15 cellular contexts compared by ENCODE assay signal in genomic region chr9:96448546-96449170, GRCh38. TPM values are rescaled to one million over a fixed set of nuclear protein-coding genes. Genes with fewer than 3 reads are reported as not detected.
DNase-seq lines count a peak whose midpoint lies in the region; ATAC-seq and TF ChIP-seq lines count a peak whose summit lies in the region.
"Had no signal": no experiment of that assay in that cellular context is flagged by ENCODE, and none has a peak within 500 bp of the region (broad histone marks: within the 10 kb centered on the region; RNA-seq: fewer than 3 reads in every experiment).

No MANE protein-coding gene starts in this region.

- peaks cover 31% of the 10 kb centered on the region for H3K79me2 ChIP-seq in GM23248 (ENCODE audit: insufficient read depth)

- H2AFZ ChIP-seq in GM23248: no peak overlapping the region

- H3K36me3 ChIP-seq in GM23248 (ENCODE audit: low read depth): no peaks in the 10 kb centered on the region

- H3K27ac ChIP-seq in GM23248 (no peak overlapping the region), coronary artery (peak overlapping the region in 1 of 2 donors; percentile 94)

- no peaks in the 10 kb centered on the region for H3K9me2 ChIP-seq in GM23248 (ENCODE audit: insufficient read depth)

- no peaks in the 10 kb centered on the region for H4K20me1 ChIP-seq in GM23248 (ENCODE audit: insufficient read depth)

- ATAC-seq in GM18907 (IDR thresholded peaks at IDR 0.05; ENCODE audit: unreplicated experiment): no peak

- peaks cover 11% of the 10 kb centered on the region for H3K4me1 ChIP-seq in GM23248 (ENCODE audit: insufficient read depth)

- H3K4me2 ChIP-seq in GM23248 (ENCODE audit: unreplicated experiment): no peak overlapping the region

- H3K4me3 ChIP-seq in GM23248 (no peak overlapping the region), fibroblast of the aortic adventitia (ENCODE audit: low read depth, low read length) (no peak overlapping the region), retinal pigment epithelial cell (ENCODE audit: low read length) (no peak overlapping the region), coronary artery (no peak overlapping the region)

- DNase-seq in GM23248 (peak; percentile 12), fibroblast of the aortic adventitia (ENCODE audit: low read depth) (peak; percentile 52), retinal pigment epithelial cell (ENCODE audit: low read depth) (peak; percentile 19), NCI-H187 (lab: John Stamatoyannopoulos, UW) (no peak), coronary artery (ENCODE audit: low spot score) (no peak)
- DNase-seq: activated CD8-positive, alpha-beta memory T cell treated with anti-CD3 and anti-CD28 coated beads for 24 hours; activated effector memory CD4-positive, alpha-beta T cell treated with anti-CD3 and anti-CD28 coated beads, Interleukin-2, amount 50 U/mL, for 16 hours; NCI-H1048; NCI-H2107; NCI-H774; occipital lobe; RPMI8226; SW 1271 had no signal

- H3K27me3 ChIP-seq in GM23248 (replicated peaks; ENCODE audit: insufficient read depth): no peaks in the 10 kb centered on the region

- in situ Hi-C loops in GM23248 (cut with MboI): no loop called here

- H3K9me3 ChIP-seq in GM23248 (ENCODE audit: low read depth): no peaks in the 10 kb centered on the region

- no peak for TF ChIP-seq CTCF in fibroblast of the aortic adventitia (IDR thresholded peaks at IDR 0.05; ENCODE audit: insufficient read depth, low read length)
- no peak for TF ChIP-seq CTCF in retinal pigment epithelial cell (conservative IDR thresholded peaks at IDR 0.05; ENCODE audit: low read depth, low read length)
- no peak for TF ChIP-seq CTCF in coronary artery (IDR thresholded peaks at IDR 0.05)

- WGBS in GM23248 (ENCODE audit: low coverage in 1 of 2, low lambda C conversion rate in 2 of 2, missing lambda C conversion rate in 2 of 2), 2 experiments: 80 to 83% methylated on average over 11 of the region's 11 CpGs

- no peaks in the 10 kb centered on the region; the same call in 1 of the 2 replicates for H3F3A ChIP-seq in GM23248 (ENCODE audit: insufficient read depth)

- no peak overlapping the region for H3K9ac ChIP-seq in GM23248

TF ChIP-seq in PFSK-1, 5 proteins besides CTCF, POLR2A, EP300 and RAD21:
- TF ChIP-seq, protein P1, sequence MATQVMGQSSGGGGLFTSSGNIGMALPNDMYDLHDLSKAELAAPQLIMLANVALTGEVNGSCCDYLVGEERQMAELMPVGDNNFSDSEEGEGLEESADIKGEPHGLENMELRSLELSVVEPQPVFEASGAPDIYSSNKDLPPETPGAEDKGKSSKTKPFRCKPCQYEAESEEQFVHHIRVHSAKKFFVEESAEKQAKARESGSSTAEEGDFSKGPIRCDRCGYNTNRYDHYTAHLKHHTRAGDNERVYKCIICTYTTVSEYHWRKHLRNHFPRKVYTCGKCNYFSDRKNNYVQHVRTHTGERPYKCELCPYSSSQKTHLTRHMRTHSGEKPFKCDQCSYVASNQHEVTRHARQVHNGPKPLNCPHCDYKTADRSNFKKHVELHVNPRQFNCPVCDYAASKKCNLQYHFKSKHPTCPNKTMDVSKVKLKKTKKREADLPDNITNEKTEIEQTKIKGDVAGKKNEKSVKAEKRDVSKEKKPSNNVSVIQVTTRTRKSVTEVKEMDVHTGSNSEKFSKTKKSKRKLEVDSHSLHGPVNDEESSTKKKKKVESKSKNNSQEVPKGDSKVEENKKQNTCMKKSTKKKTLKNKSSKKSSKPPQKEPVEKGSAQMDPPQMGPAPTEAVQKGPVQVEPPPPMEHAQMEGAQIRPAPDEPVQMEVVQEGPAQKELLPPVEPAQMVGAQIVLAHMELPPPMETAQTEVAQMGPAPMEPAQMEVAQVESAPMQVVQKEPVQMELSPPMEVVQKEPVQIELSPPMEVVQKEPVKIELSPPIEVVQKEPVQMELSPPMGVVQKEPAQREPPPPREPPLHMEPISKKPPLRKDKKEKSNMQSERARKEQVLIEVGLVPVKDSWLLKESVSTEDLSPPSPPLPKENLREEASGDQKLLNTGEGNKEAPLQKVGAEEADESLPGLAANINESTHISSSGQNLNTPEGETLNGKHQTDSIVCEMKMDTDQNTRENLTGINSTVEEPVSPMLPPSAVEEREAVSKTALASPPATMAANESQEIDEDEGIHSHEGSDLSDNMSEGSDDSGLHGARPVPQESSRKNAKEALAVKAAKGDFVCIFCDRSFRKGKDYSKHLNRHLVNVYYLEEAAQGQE (IDR thresholded peaks at IDR 0.05; ENCODE audit: insufficient read depth in 1 of 2, low read depth in 2 of 2, low read length in 2 of 2): no peak
- TF ChIP-seq FOXP2 (optimal IDR thresholded peaks at IDR 0.05; ENCODE audit: borderline replicate concordance, extremely low read depth, extremely low read length, insufficient read depth): no peak
- TF ChIP-seq TAF1 (IDR thresholded peaks at IDR 0.05; ENCODE audit: borderline replicate concordance, insufficient read depth, low read length): 0 out of 2 replicates have a peak, but pooled peaks have one; percentile 19
- no peak for TF ChIP-seq SIN3A (IDR thresholded peaks at IDR 0.05; ENCODE audit: borderline replicate concordance, insufficient read depth, low read length)
- 0 out of 2 replicates have a peak, but pooled peaks have one; percentile 29 for TF ChIP-seq POLR2AphosphoS5 (IDR thresholded peaks at IDR 0.05; ENCODE audit: low read depth, low read length)

RNA-seq across cellular contexts. Expression of gene HABP4, which starts 1.3 kb away (rescaled TPM):
- 10.4 and 13.2 TPM in 2 replicates for total RNA-seq in GM23248 (2014; rRNA removed; shearing (Covaris generic))
- polyA plus RNA-seq in GM23248 (2016; fragmentation: Nextera tagmentation; extraction: Ambion mirVana): 15.7 and 17.2 TPM in 2 replicates
- 20.4 TPM for polyA plus RNA-seq in PFSK-1 (2012; ENCODE audit: insufficient read length, low read depth)
- 16.7 and 27.6 TPM in 2 replicates for total RNA-seq in fibroblast of the aortic adventitia (ENCODE audit: low replicate concordance)

RNA-seq across cellular contexts. Expression of gene ZNF367, which starts 30.5 kb away (rescaled TPM):
- 7.3 and 9.3 TPM in 2 replicates for total RNA-seq in GM23248 (2014; rRNA removed; shearing (Covaris generic))
- polyA plus RNA-seq in GM23248 (2016; fragmentation: Nextera tagmentation; extraction: Ambion mirVana): 2.1 and 2.8 TPM in 2 replicates
- 5.0 TPM for polyA plus RNA-seq in PFSK-1 (2012; ENCODE audit: insufficient read length, low read depth)
- total RNA-seq in fibroblast of the aortic adventitia (ENCODE audit: low replicate concordance): 0.33 and 31.3 TPM in 2 replicates

Comparison
In these comparisons a context has a peak if more than half of its experiments do, and no peak if none do; other contexts are left out.
1. DNase-seq: peak in GM23248 (single experiment), fibroblast of the aortic adventitia (single experiment) and retinal pigment epithelial cell (single experiment); none in NCI-H187 (0 of 2) and coronary artery (single experiment).